Comparison of ENCODE assay signal across 13 cellular contexts in genomic region chr19:44260695-44261446, GRCh38. TPM values are rescaled to one million over a fixed set of nuclear protein-coding genes. Genes with fewer than 3 reads are reported as not detected.
DNase-seq lines count a peak whose midpoint lies in the region; ATAC-seq and TF ChIP-seq lines count a peak whose summit lies in the region.
"Had no signal": no experiment of that assay in that cellular context is flagged by ENCODE, and none has a peak within 500 bp of the region (broad histone marks: within the 10 kb centered on the region; RNA-seq: fewer than 3 reads in every experiment).

No MANE protein-coding gene starts in this region.

- no peaks in the 10 kb centered on the region for H3K9me2 ChIP-seq in PC-3 (replicated peaks; ENCODE audit: low read length)

- DNase-seq in PC-3 = no peak
- DNase-seq in fibroblast of lung (ENCODE audit: low read depth in 2 of 2) = no peak
- DNase-seq in progenitor cell of endocrine pancreas (ENCODE audit: low spot score, unreplicated experiment) = no peak
- DNase-seq in DMS79 treated with DMSO at 0.1 percent for 48 hours (lab: John Stamatoyannopoulos, UW) = no peak
- DNase-seq in substantia nigra (lab: John Stamatoyannopoulos, UW) = no peak
- DNase-seq: activated CD4-positive, alpha-beta T cell treated with anti-CD3 and anti-CD28 coated beads for 1 hour; aorta; esophagus squamous epithelium; GF-D8; NCI-H1930; stimulated activated naive CD4-positive, alpha-beta T cell treated with Interleukin-2 at 50 U/mL for 16 hours had no signal

- peak overlapping the region; percentile 95 for H3K27ac Mint-ChIP-seq in progenitor cell of endocrine pancreas

- intact Hi-C loops in PC-3 (cut with micrococcal nuclease) = no loop called here

- H3K4me1 ChIP-seq in ES-I3 (ENCODE audit: insufficient read depth, low read length) (no peaks in the 10 kb centered on the region), PC-3 (ENCODE audit: insufficient read depth, low read length) (peaks cover 12% of the 10 kb centered on the region; the same call in 1 of the 2 replicates), fibroblast of lung (ENCODE audit: control insufficient read depth, extremely low read depth, insufficient read depth, low read length) (no peaks in the 10 kb centered on the region)

- no peak for ATAC-seq in PC-3
- ATAC-seq in HG03571 (IDR thresholded peaks at IDR 0.05; ENCODE audit: unreplicated experiment) = no peak

- peak overlapping the region; percentile 95 for H2AFZ ChIP-seq in PC-3 (ENCODE audit: low read length)
- peak overlapping the region; percentile 17 for H2AFZ ChIP-seq in fibroblast of lung (ENCODE audit: low read length)

- H3K9me3 ChIP-seq in ES-I3 (ENCODE audit: control insufficient read depth, insufficient read depth, low read length) (peaks cover under 1% of the 10 kb centered on the region; the same call in 1 of the 2 replicates), PC-3 (ENCODE audit: low read length) (no peaks in the 10 kb centered on the region), fibroblast of lung (ENCODE audit: control insufficient read depth, insufficient read depth, low read depth, low read length) (no peaks in the 10 kb centered on the region)

- H3K4me3 ChIP-seq in PC-3 (ENCODE audit: low read length) = peak overlapping the region; percentile 65
- peak overlapping the region in 2 of 4 experiments; percentile 70 to 80 for H3K4me3 ChIP-seq in fibroblast of lung (replicated peaks in 1 of 4; ENCODE audit: control extremely low read depth in 1 of 4, insufficient read depth in 1 of 4, low read depth in 3 of 4, low read length in 4 of 4)

- H3K27me3 ChIP-seq in PC-3 (ENCODE audit: low read length) = no peaks in the 10 kb centered on the region
- H3K27me3 ChIP-seq in fibroblast of lung (ENCODE audit: control insufficient read depth, insufficient read depth, low read length) = no peaks in the 10 kb centered on the region
- H3K27me3 ChIP-seq: esophagus squamous epithelium had no signal

- peaks cover 7% of the 10 kb centered on the region for H3K36me3 Mint-ChIP-seq in progenitor cell of endocrine pancreas (ENCODE audit: insufficient read depth)

- BruUV-seq in PC-3 (replicated peaks; lab: Mats Ljungman, UMichigan) = no TSS peak

- H3K9me3 Mint-ChIP-seq in progenitor cell of endocrine pancreas (ENCODE audit: low read depth) = peaks cover 16% of the 10 kb centered on the region

- H3K27me3 Mint-ChIP-seq in progenitor cell of endocrine pancreas = no peaks in the 10 kb centered on the region

- peaks cover 7% of the 10 kb centered on the region for H3K4me1 Mint-ChIP-seq in progenitor cell of endocrine pancreas (ENCODE audit: low read depth)

- H3K36me3 ChIP-seq in ES-I3 (ENCODE audit: insufficient read depth, low read length) (no peaks in the 10 kb centered on the region), PC-3 (ENCODE audit: low read depth, low read length) (no peaks in the 10 kb centered on the region), fibroblast of lung (ENCODE audit: control insufficient read depth, insufficient read depth, low read length) (no peaks in the 10 kb centered on the region)
- H3K36me3 ChIP-seq: esophagus squamous epithelium had no signal

- peak overlapping the region; percentile 86 for H3K4me3 Mint-ChIP-seq in progenitor cell of endocrine pancreas (ENCODE audit: low read depth)

- H3K79me2 ChIP-seq in PC-3 (ENCODE audit: low read length) = no peaks in the 10 kb centered on the region
- H3K79me2 ChIP-seq in fibroblast of lung (ENCODE audit: control insufficient read depth, insufficient read depth, low read length) = no peaks in the 10 kb centered on the region

- H3K27ac ChIP-seq in PC-3 (ENCODE audit: low read length) (no peak overlapping the region), fibroblast of lung (ENCODE audit: insufficient read depth, low read length) (no peak overlapping the region), substantia nigra (ENCODE audit: low read depth, low read length, poor library complexity, severe bottlenecking) (no peak overlapping the region)

- TF ChIP-seq CTCF in PC-3 (conservative IDR thresholded peaks at IDR 0.05; ENCODE audit: low read depth, low read length) (no peak), fibroblast of lung (conservative IDR thresholded peaks at IDR 0.05 in 1 of 2, IDR thresholded peaks at IDR 0.05 in 1 of 2; ENCODE audit: low read depth in 1 of 2, low read length in 2 of 2) (no peak), progenitor cell of endocrine pancreas (IDR thresholded peaks at IDR 0.05; ENCODE audit: unreplicated experiment) (no peak)

- H4K20me1 ChIP-seq in PC-3 (ENCODE audit: low read length) = no peaks in the 10 kb centered on the region
- H4K20me1 ChIP-seq in fibroblast of lung (ENCODE audit: control insufficient read depth, extremely low read depth, insufficient read depth, low read length) = no peaks in the 10 kb centered on the region

- H3K9ac ChIP-seq in ES-I3 (ENCODE audit: low read depth, low read length) (peak overlapping the region; percentile 55; the same call in 1 of the 2 replicates), PC-3 (ENCODE audit: low read length) (no peak overlapping the region), fibroblast of lung (ENCODE audit: insufficient read depth, low read length) (no peak overlapping the region)

- CTCF ChIA-PET in PC-3 (lab: Charles Lee) = no interaction called here

- POLR2A ChIA-PET in PC-3 (lab: Charles Lee; ENCODE audit: unreplicated experiment) = no interaction called here

- H3F3A ChIP-seq in PC-3 (ENCODE audit: low read length, unreplicated experiment) = no peaks in the 10 kb centered on the region

- peak overlapping the region; percentile 85 for H3K4me2 ChIP-seq in PC-3 (ENCODE audit: low read length)
- peak overlapping the region; percentile 61 for H3K4me2 ChIP-seq in fibroblast of lung (ENCODE audit: extremely low read depth, insufficient read depth, low read length)

RNA-seq across cellular contexts. Expression of gene ZNF233, which starts 1.2 kb away (rescaled TPM):
- total RNA-seq in PC-3 (2014; rRNA removed) (0.69 and 0.73 TPM in 2 replicates), fibroblast of lung (3.6 and 5.9 TPM in 2 replicates), progenitor cell of endocrine pancreas (5.7 and 7.9 TPM in 2 replicates)
- polyA plus RNA-seq in fibroblast of lung = 0.96 and 1.3 TPM in 2 replicates
- 0.91 and 1.1 TPM in 2 replicates for polyA plus RNA-seq in fibroblast of lung (2012)
- polyA minus RNA-seq in fibroblast of lung (ENCODE audit: low replicate concordance) = 0.67 and 0.74 TPM in 2 replicates

RNA-seq across cellular contexts. Expression of gene ZNF235, which starts 44.0 kb away (rescaled TPM):
- total RNA-seq in PC-3 (2014; rRNA removed) = 0.92 and 1.0 TPM in 2 replicates
- 2.8 and 5.8 TPM in 2 replicates for total RNA-seq in fibroblast of lung
- 1.7 and 2.9 TPM in 2 replicates for polyA plus RNA-seq in fibroblast of lung
- polyA plus RNA-seq in fibroblast of lung (2012) = 1.4 and 2.4 TPM in 2 replicates
- 0.22 and 1.3 TPM in 2 replicates for polyA minus RNA-seq in fibroblast of lung (ENCODE audit: low replicate concordance)
- total RNA-seq in progenitor cell of endocrine pancreas = 15.0 and 16.6 TPM in 2 replicates

RNA-seq across cellular contexts. Expression of gene ZNF227, which starts 48.5 kb away (rescaled TPM):
- total RNA-seq in PC-3 (2014; rRNA removed) = 4.9 and 8.7 TPM in 2 replicates
- total RNA-seq in fibroblast of lung = 27.7 and 32.0 TPM in 2 replicates
- polyA plus RNA-seq in fibroblast of lung = 8.3 and 9.9 TPM in 2 replicates
- 7.4 and 8.6 TPM in 2 replicates for polyA plus RNA-seq in fibroblast of lung (2012)
- polyA minus RNA-seq in fibroblast of lung (ENCODE audit: low replicate concordance) = 15.5 and 16.8 TPM in 2 replicates
- 32.0 and 38.9 TPM in 2 replicates for total RNA-seq in progenitor cell of endocrine pancreas
